8 cellular contexts compared by ENCODE assay signal in the genomic region with DNA sequence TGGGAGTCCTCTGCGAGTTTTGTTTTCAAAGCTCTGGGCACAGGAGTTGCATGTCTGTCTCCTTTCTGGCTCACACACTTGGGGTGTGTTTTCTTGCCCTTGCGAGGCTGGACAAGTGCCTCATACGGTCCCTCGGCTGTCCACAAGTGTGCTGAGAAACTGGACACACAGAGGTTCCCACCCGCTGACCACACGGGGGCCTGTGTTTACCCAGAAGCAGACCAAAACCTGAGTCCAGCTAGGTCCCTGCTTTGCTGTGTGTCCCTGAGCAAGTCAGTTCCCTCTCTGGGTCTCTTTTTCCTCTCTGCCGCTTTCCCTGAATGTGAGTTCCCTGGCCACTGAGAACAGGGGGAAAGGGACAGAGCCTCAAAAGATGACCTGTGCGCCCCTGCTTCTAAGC. TPM values are rescaled to one million over a fixed set of nuclear protein-coding genes. Genes with fewer than 3 reads are reported as not detected.
A peak's percentile ranks its signal among the peaks of the same experiment; 100 is the strongest.
DNase-seq lines count a peak whose midpoint lies in the region; ATAC-seq and TF ChIP-seq lines count a peak whose summit lies in the region.

No MANE protein-coding gene starts in this region.

- DNase-seq in CD14-positive monocyte (ENCODE audit: low spot score) (no peak), neural progenitor cell (ENCODE audit: low spot score) (no peak), superior temporal gyrus (ENCODE audit: extremely low spot score) (no peak), A172 (ENCODE audit: low spot score) (no peak), NCI-H1417 treated with DMSO at 0.1 percent for 48 hours (lab: John Stamatoyannopoulos, UW) (no peak)

- H3K4me2 ChIP-seq in Loucy (ENCODE audit: low read depth, low read length, poor library complexity, severe bottlenecking) (peak overlapping the region; percentile 81), neural progenitor cell (no peak overlapping the region)

- H3K27ac ChIP-seq in duodenal mucosa (ENCODE audit: low read depth, low read length) (peak overlapping the region; percentile 63), neural progenitor cell (no peak overlapping the region)

- no peaks in the 10 kb centered on the region for H3K27me3 ChIP-seq in Loucy (ENCODE audit: insufficient read depth, low read length, poor library complexity, severe bottlenecking)
- no peaks in the 10 kb centered on the region for H3K27me3 ChIP-seq in duodenal mucosa (ENCODE audit: control insufficient read depth in 1 of 2, insufficient read depth in 2 of 2, low read length in 2 of 2)
- no peaks in the 10 kb centered on the region for H3K27me3 ChIP-seq in neural progenitor cell

- no peaks in the 10 kb centered on the region for H3K9me3 ChIP-seq in Loucy (ENCODE audit: insufficient read depth, low read depth, low read length)
- H3K9me3 ChIP-seq in duodenal mucosa (ENCODE audit: control insufficient read depth in 1 of 2, low read length in 2 of 2), result peaks cover 0 to 6% of the 10 kb centered on the region in 2 donors
- no peaks in the 10 kb centered on the region for H3K9me3 ChIP-seq in neural progenitor cell (ENCODE audit: low read depth)

- no peaks in the 10 kb centered on the region for H3F3A ChIP-seq in Loucy (ENCODE audit: low read depth)
- H3F3A ChIP-seq in neural progenitor cell (ENCODE audit: low read depth), result peaks cover 5% of the 10 kb centered on the region

- peak overlapping the region; percentile 98 to 99 (median 99) for H3K27ac Mint-ChIP-seq in CD14-positive monocyte
- no peak overlapping the region for H3K27ac Mint-ChIP-seq in neural progenitor cell

- intact Hi-C loops in CD14-positive monocyte (cut with micrococcal nuclease), result loop anchor here in 1 of 2 donors (5.0 kb wide), 1 partner anchor 70 kb away; the partner anchor contains the start of gene OAS1

- no peaks in the 10 kb centered on the region for H3K36me3 ChIP-seq in Loucy (ENCODE audit: insufficient read depth, low read length)
- H3K36me3 ChIP-seq in duodenal mucosa (ENCODE audit: control insufficient read depth in 1 of 2, insufficient read depth in 2 of 2, low read length in 2 of 2), result no peaks in the 10 kb centered on the region
- no peaks in the 10 kb centered on the region for H3K36me3 ChIP-seq in neural progenitor cell

- H3K9me2 ChIP-seq in Loucy (replicated peaks; ENCODE audit: low read depth, low read length), result no peaks in the 10 kb centered on the region

- no peak for ATAC-seq in HG02759 (IDR thresholded peaks at IDR 0.05; ENCODE audit: unreplicated experiment)

- H3K4me3 Mint-ChIP-seq in CD14-positive monocyte, result peak overlapping the region; percentile 96 to 98
- no peak overlapping the region for H3K4me3 Mint-ChIP-seq in neural progenitor cell

- H3K79me2 ChIP-seq in Loucy (ENCODE audit: insufficient read depth, low read length) (peaks cover 8% of the 10 kb centered on the region; the same call in 1 of the 2 replicates), neural progenitor cell (ENCODE audit: low read depth) (no peaks in the 10 kb centered on the region)

- H3K9ac ChIP-seq in Loucy (ENCODE audit: low read depth, low read length, poor library complexity, severe bottlenecking) (peak overlapping the region; percentile 81), duodenal mucosa (ENCODE audit: low read depth in 1 of 2, low read length in 2 of 2) (peak overlapping the region; percentile 57 to 69), neural progenitor cell (no peak overlapping the region)

- peaks cover 48% of the 10 kb centered on the region for H3K4me1 Mint-ChIP-seq in CD14-positive monocyte
- H3K4me1 Mint-ChIP-seq in neural progenitor cell, result no peaks in the 10 kb centered on the region

- H3K36me3 Mint-ChIP-seq in CD14-positive monocyte, result peaks cover 9 to 11% of the 10 kb centered on the region in 2 donors
- H3K36me3 Mint-ChIP-seq in neural progenitor cell, result no peaks in the 10 kb centered on the region

- H4K20me1 ChIP-seq in Loucy (ENCODE audit: insufficient read depth, low read length, poor library complexity, severe bottlenecking) (no peaks in the 10 kb centered on the region), neural progenitor cell (ENCODE audit: low read depth) (no peaks in the 10 kb centered on the region)

- H2AFZ ChIP-seq in Loucy (ENCODE audit: low read length), result peak overlapping the region; percentile 84
- peak overlapping the region; percentile 99 for H2AFZ ChIP-seq in neural progenitor cell (replicated peaks)

- H3K27me3 Mint-ChIP-seq in CD14-positive monocyte (ENCODE audit: low read depth in 3 of 3) (no peaks in the 10 kb centered on the region), neural progenitor cell (ENCODE audit: insufficient read depth, low read depth) (no peaks in the 10 kb centered on the region)

- H3K4me3 ChIP-seq in Loucy (ENCODE audit: low read length, poor library complexity, severe bottlenecking), result peak overlapping the region; percentile 80
- H3K4me3 ChIP-seq in duodenal mucosa (ENCODE audit: low read depth in 1 of 2, low read length in 2 of 2), result peak overlapping the region; percentile 80 to 88
- H3K4me3 ChIP-seq in neural progenitor cell, result no peak overlapping the region

- H3K4me1 ChIP-seq in Loucy (ENCODE audit: insufficient read depth, low read length, poor library complexity, severe bottlenecking) (peaks cover 24% of the 10 kb centered on the region), duodenal mucosa (ENCODE audit: control insufficient read depth in 1 of 2, insufficient read depth in 2 of 2, low read length in 2 of 2) (peaks cover 4 to 21% of the 10 kb centered on the region in 2 donors), neural progenitor cell (peaks cover 7% of the 10 kb centered on the region)

- TF ChIP-seq CTCF in CD14-positive monocyte (IDR thresholded peaks at IDR 0.05), result no peak
- no peak for TF ChIP-seq CTCF in Loucy (conservative IDR thresholded peaks at IDR 0.05; ENCODE audit: low read length)
- TF ChIP-seq CTCF in neural progenitor cell (IDR thresholded peaks at IDR 0.05), result no peak

- H3K9me3 Mint-ChIP-seq in CD14-positive monocyte (peaks cover 0 to 4% (median 2%) of the 10 kb centered on the region in 7 donors), neural progenitor cell (peaks cover 3% of the 10 kb centered on the region)

RNA-seq across cellular contexts. Expression of gene OAS2, which starts 0.7 kb away (rescaled TPM):
- 10 to 100 TPM; 40.1 to 55.9 TPM for polyA plus RNA-seq in CD14-positive monocyte
- 0.12 TPM in 1 of 2 replicates, not detected in the other for total RNA-seq in neural progenitor cell (ENCODE audit: low replicate concordance)
- total RNA-seq in A172 (2014; rRNA removed; shearing (Covaris generic)), result 1.7 and 6.5 TPM in 2 replicates

RNA-seq across cellular contexts. Expression of gene OAS3, which starts 39.4 kb away (rescaled TPM):
- 10 to 100 TPM; 22.0 to 41.9 TPM for polyA plus RNA-seq in CD14-positive monocyte
- total RNA-seq in neural progenitor cell (ENCODE audit: low replicate concordance), result under 0.01 TPM in 1 of 2 replicates, not detected in the other
- total RNA-seq in A172 (2014; rRNA removed; shearing (Covaris generic)), result 20.3 and 24.3 TPM in 2 replicates

Comparison
In these comparisons a context has a peak if more than half of its experiments do, and no peak if none do; other contexts are left out.
1. RNA of gene OAS3, which starts 39.4 kb away (total RNA-seq): 20.3 to 24.3 TPM in A172; under 0.01 TPM in neural progenitor cell; every median in the first group is over 10 times any median in the second.